In genomic region chr5:61991861-61992260, GRCh38 we compare ENCODE assay signal across 21 cellular contexts.
"Had no signal": no experiment of that assay in that cellular context is flagged by ENCODE, and none has a peak within 500 bp of the region (broad histone marks: within the 10 kb centered on the region; RNA-seq: fewer than 3 reads in every experiment).

No MANE protein-coding gene starts in this region.

- DNase-seq: activated CD4-positive, alpha-beta T cell treated with anti-CD3 and anti-CD28 coated beads, Interleukin-2, amount 50 U/mL, for 1 hour; activated CD4-positive, CD25-positive, alpha-beta regulatory T cell treated with anti-CD3 and anti-CD28 coated beads, Interleukin-2, amount 50 U/mL, for 72 hours; activated CD8-positive, alpha-beta memory T cell treated with anti-CD3 and anti-CD28 coated beads, Interleukin-2, amount 50 U/mL, for 4 hours; activated naive CD4-positive, alpha-beta T cell treated with anti-CD3 and anti-CD28 coated beads for 36 hours; activated naive CD8-positive, alpha-beta T cell treated with anti-CD3 and anti-CD28 coated beads, Interleukin-2, amount 50 U/mL, for 24 hours; activated T-cell treated with anti-CD3 and anti-CD28 coated beads, Interleukin-2, amount 50 U/mL, for 4 hours; aorta; endodermal cell; erythroblast; immature natural killer cell; natural killer cell; pancreas; sigmoid colon; spleen; stimulated activated CD4-positive, alpha-beta T cell treated with anti-CD3 and anti-CD28 coated beads, Interleukin-4, amount 100 ng/mL, for 4 hours; stimulated activated naive B cell treated with anti-CD40 and anti-IgM and Interleukin-4, amounts not matched to agents 10 μg/mL and 1 μg/mL and 100 μg/mL, for 72 hours; T-helper 2 cell; thyroid gland had no signal

- H3K27ac ChIP-seq: cardiac muscle cell, neutrophil, sigmoid colon, spleen, thyroid gland, VCaP had no signal

- H3K9me3 ChIP-seq: neutrophil, pancreas, thyroid gland had no signal

- H3K36me3 ChIP-seq: cardiac muscle cell, neutrophil, pancreas, sigmoid colon, spleen, thyroid gland had no signal

- H3K4me3 ChIP-seq: cardiac muscle cell, pancreas, sigmoid colon, spleen, thyroid gland had no signal

- ATAC-seq: activated naive CD8-positive, alpha-beta T cell treated with anti-CD3 and anti-CD28 coated beads, Interleukin-2, amount 50 U/mL, for 24 hours; activated T-cell treated with anti-CD3 and anti-CD28 coated beads, Interleukin-2, amount 50 U/mL, for 4 hours; natural killer cell; stimulated activated naive B cell treated with anti-CD40 and anti-IgM and Interleukin-4, amounts not matched to agents 10 μg/mL and 1 μg/mL and 100 μg/mL, for 72 hours had no signal

- H3K4me1 ChIP-seq: pancreas, sigmoid colon, spleen, thyroid gland had no signal

- H3K27me3 ChIP-seq: cardiac muscle cell, neutrophil, pancreas, sigmoid colon, spleen, thyroid gland had no signal

- FAIRE-seq: pancreas had no signal
